18 cellular contexts compared by ENCODE assay signal in the genomic region with DNA sequence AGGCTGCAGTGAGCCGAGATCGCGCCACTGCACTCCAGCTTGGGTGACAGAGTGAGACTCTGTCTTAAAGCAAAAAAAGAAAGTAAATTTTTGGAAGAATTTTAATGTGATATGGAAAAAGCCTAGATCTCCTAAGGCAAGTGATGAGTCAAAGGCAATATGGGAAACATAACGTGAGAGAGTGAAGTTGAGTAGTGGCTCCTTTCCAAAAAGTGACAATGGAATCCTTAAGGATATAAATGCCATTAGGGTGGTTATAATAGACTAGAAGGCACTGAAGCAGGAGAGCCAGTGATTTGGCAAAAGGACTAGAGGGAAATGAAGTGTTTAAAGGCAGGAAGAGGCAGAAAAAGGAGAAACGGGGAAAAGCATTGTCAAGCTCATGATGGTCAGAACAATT. TPM values are rescaled to one million over a fixed set of nuclear protein-coding genes. Genes with fewer than 3 reads are reported as not detected.
"Had no signal": no experiment of that assay in that cellular context is flagged by ENCODE, and none has a peak within 500 bp of the region (broad histone marks: within the 10 kb centered on the region; RNA-seq: fewer than 3 reads in every experiment).

No MANE protein-coding gene starts in this region.

- FAIRE-seq: colon, endometrium, pancreas had no signal

- H3K4me3 ChIP-seq: esophagus muscularis mucosa, pancreas, spleen, thoracic aorta had no signal

- H3K4me1 ChIP-seq: foreskin keratinocyte had no signal

- DNase-seq: activated CD4-positive, alpha-beta T cell treated with anti-CD3 and anti-CD28 coated beads for 48 hours; activated CD8-positive, alpha-beta memory T cell treated with anti-CD3 and anti-CD28 coated beads, Interleukin-2, amount 50 U/mL, for 4 hours; activated CD8-positive, alpha-beta T cell treated with anti-CD3 and anti-CD28 coated beads for 36 hours; activated gamma-delta T cell treated with Interleukin-2 at 50 U/mL for 16 hours; activated T-cell treated with anti-CD3 and anti-CD28 coated beads, Interleukin-2, amount 50 U/mL, for 72 hours; amniotic stem cell; foreskin keratinocyte; head of caudate nucleus; immature natural killer cell; midbrain; pancreas; spleen; stimulated activated naive CD8-positive, alpha-beta T cell treated with anti-CD3 and anti-CD28 coated beads, Interleukin-15, amount 100 ng/mL, for 72 hours; T-helper 17 cell had no signal

- H3K27me3 ChIP-seq: esophagus muscularis mucosa, pancreas, spleen had no signal

- H3K9me3 ChIP-seq: esophagus muscularis mucosa, pancreas, thoracic aorta had no signal

- H3K36me3 ChIP-seq: esophagus muscularis mucosa, pancreas, spleen, thoracic aorta had no signal

- H3K27ac ChIP-seq: esophagus muscularis mucosa, foreskin keratinocyte, pancreas, spleen, thoracic aorta had no signal

RNA-seq across cellular contexts. Expression of a gene that starts 25.6 kb away (rescaled TPM):
- total RNA-seq: activated CD8-positive, alpha-beta T cell treated with anti-CD3 and anti-CD28 coated beads for 36 hours; activated T-cell treated with anti-CD3 and anti-CD28 coated beads, Interleukin-2, amount 50 U/mL, for 72 hours; T-helper 17 cell had no signal
- polyA plus RNA-seq: immature natural killer cell had no signal
